ENCODE assay signal across 28 cellular contexts in genomic region chr3:144073698-144074097, GRCh38.
"Had no signal": no experiment of that assay in that cellular context is flagged by ENCODE, and none has a peak within 500 bp of the region (broad histone marks: within the 10 kb centered on the region; RNA-seq: fewer than 3 reads in every experiment).

No MANE protein-coding gene starts in this region.

- H3K4me3 ChIP-seq: cardiac muscle cell, heart right ventricle, pancreas, psoas muscle, suprapubic skin, transverse colon had no signal

- H3K27ac ChIP-seq: cardiac muscle cell, epithelial cell of prostate, heart right ventricle, pancreas, psoas muscle, suprapubic skin, transverse colon had no signal

- DNase-seq: activated CD4-positive, alpha-beta T cell treated with anti-CD3 and anti-CD28 coated beads for 1 hour; activated CD4-positive, alpha-beta T cell treated with anti-CD3 and anti-CD28 coated beads, Interleukin-2, amount 50 U/mL, for 1 hour; activated CD8-positive, alpha-beta memory T cell treated with anti-CD3 and anti-CD28 coated beads for 24 hours; activated CD8-positive, alpha-beta memory T cell treated with anti-CD3 and anti-CD28 coated beads, Interleukin-2, amount 50 U/mL, for 4 hours; activated naive CD4-positive, alpha-beta T cell; activated naive CD8-positive, alpha-beta T cell treated with anti-CD3 and anti-CD28 coated beads for 36 hours; activated T-cell treated with anti-CD3 and anti-CD28 coated beads, Interleukin-2, amount 50 U/mL, for 24 hours; amniotic stem cell; cortex of kidney; endodermal cell; heart right ventricle; islet precursor cell; left cardiac atrium; nephron progenitor cell; pancreas; psoas muscle; right cardiac atrium; stimulated activated CD4-positive, alpha-beta T cell treated with anti-CD3 and anti-CD28 coated beads, Interleukin-1b, Interleukin-23, amount 100 ng/mL, for 48 hours; stimulated activated naive CD8-positive, alpha-beta T cell treated with anti-CD3 and anti-CD28 coated beads, Interleukin-15, amount 100 ng/mL, for 72 hours; transverse colon had no signal

- H3K27ac Mint-ChIP-seq: activated naive CD8-positive, alpha-beta T cell treated with anti-CD3 and anti-CD28 coated beads for 36 hours; activated T-cell treated with anti-CD3 and anti-CD28 coated beads, Interleukin-2, amount 50 U/mL, for 24 hours; activated T-helper 17 cell treated with anti-CD3 and anti-CD28 coated beads, Interleukin-2, amount 50 U/mL, for 72 hours; endodermal cell; memory B cell; nephron progenitor cell; stimulated activated effector memory CD8-positive, alpha-beta T cell treated with anti-CD3 and anti-CD28 coated beads, Interleukin-12 subunit alpha, Interleukin-12 subunit beta, amount 100 ng/mL, for 72 hours; stimulated activated naive CD8-positive, alpha-beta T cell treated with anti-CD3 and anti-CD28 coated beads, Interleukin-15, amount 100 ng/mL, for 72 hours had no signal

- FAIRE-seq: pancreas, TTC549, urothelium cell line had no signal

- H3K4me1 Mint-ChIP-seq: activated naive CD8-positive, alpha-beta T cell treated with anti-CD3 and anti-CD28 coated beads for 36 hours; activated T-helper 17 cell treated with anti-CD3 and anti-CD28 coated beads, Interleukin-2, amount 50 U/mL, for 72 hours; endodermal cell; memory B cell; nephron progenitor cell; stimulated activated effector memory CD8-positive, alpha-beta T cell treated with anti-CD3 and anti-CD28 coated beads, Interleukin-12 subunit alpha, Interleukin-12 subunit beta, amount 100 ng/mL, for 72 hours; stimulated activated naive CD8-positive, alpha-beta T cell treated with anti-CD3 and anti-CD28 coated beads, Interleukin-15, amount 100 ng/mL, for 72 hours had no signal

- H3K4me1 ChIP-seq: heart right ventricle, pancreas, psoas muscle, transverse colon had no signal

- ATAC-seq: activated T-helper 17 cell treated with anti-CD3 and anti-CD28 coated beads, Interleukin-2, amount 50 U/mL, for 72 hours; heart right ventricle; left cardiac atrium; pancreas; psoas muscle; right cardiac atrium; stimulated activated effector memory CD8-positive, alpha-beta T cell treated with anti-CD3 and anti-CD28 coated beads, Interleukin-12 subunit alpha, Interleukin-12 subunit beta, amount 100 ng/mL, for 72 hours; stimulated activated naive CD8-positive, alpha-beta T cell treated with anti-CD3 and anti-CD28 coated beads, Interleukin-15, amount 100 ng/mL, for 72 hours had no signal

- H3K27me3 ChIP-seq: cardiac muscle cell, heart right ventricle, pancreas, suprapubic skin, transverse colon had no signal

- H3K4me3 Mint-ChIP-seq: activated naive CD8-positive, alpha-beta T cell treated with anti-CD3 and anti-CD28 coated beads for 36 hours; activated T-cell treated with anti-CD3 and anti-CD28 coated beads, Interleukin-2, amount 50 U/mL, for 24 hours; activated T-helper 17 cell treated with anti-CD3 and anti-CD28 coated beads, Interleukin-2, amount 50 U/mL, for 72 hours; endodermal cell; memory B cell; nephron progenitor cell; stimulated activated effector memory CD8-positive, alpha-beta T cell treated with anti-CD3 and anti-CD28 coated beads, Interleukin-12 subunit alpha, Interleukin-12 subunit beta, amount 100 ng/mL, for 72 hours; stimulated activated naive CD8-positive, alpha-beta T cell treated with anti-CD3 and anti-CD28 coated beads, Interleukin-15, amount 100 ng/mL, for 72 hours had no signal

- H3K36me3 ChIP-seq: cardiac muscle cell, heart right ventricle, pancreas, suprapubic skin, transverse colon had no signal

- H3K9me3 ChIP-seq: pancreas had no signal

- H3K36me3 Mint-ChIP-seq: activated naive CD8-positive, alpha-beta T cell treated with anti-CD3 and anti-CD28 coated beads for 36 hours; stimulated activated effector memory CD8-positive, alpha-beta T cell treated with anti-CD3 and anti-CD28 coated beads, Interleukin-12 subunit alpha, Interleukin-12 subunit beta, amount 100 ng/mL, for 72 hours had no signal
